12 cellular contexts compared by ENCODE assay signal in the genomic region with DNA sequence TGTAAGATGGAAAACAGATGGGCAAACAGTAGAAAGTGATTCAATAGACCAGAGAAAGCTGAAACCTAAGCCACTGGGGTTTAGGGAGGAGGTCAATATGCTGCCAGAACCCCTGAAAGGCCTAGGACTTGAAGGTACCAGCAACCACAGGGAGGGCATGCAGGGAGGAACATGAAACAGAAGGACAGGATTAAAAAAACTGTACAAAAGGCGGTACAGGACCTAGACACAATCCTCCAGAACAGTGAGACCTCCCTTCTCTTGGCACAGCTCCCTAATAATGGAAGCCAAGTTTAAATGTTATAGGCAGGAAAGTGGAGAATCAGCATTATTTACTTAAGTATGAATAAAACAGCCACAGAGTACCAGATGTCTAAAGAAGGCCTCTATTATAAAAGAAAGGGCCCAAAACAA.
DNase-seq lines count a peak whose midpoint lies in the region; ATAC-seq and TF ChIP-seq lines count a peak whose summit lies in the region.
"Had no signal": no experiment of that assay in that cellular context is flagged by ENCODE, and none has a peak within 500 bp of the region (broad histone marks: within the 10 kb centered on the region; RNA-seq: fewer than 3 reads in every experiment).

No MANE protein-coding gene starts in this region.

- H3K4me3 ChIP-seq in cardiac fibroblast (replicated peaks in 1 of 2; ENCODE audit: low read depth in 2 of 2, low read length in 2 of 2), result no peak overlapping the region
- H3K4me3 ChIP-seq: right lobe of liver, SJSA1 had no signal

- peaks cover 25% of the 10 kb centered on the region for H3K4me1 Mint-ChIP-seq in mesothelial cell of epicardium
- H3K4me1 Mint-ChIP-seq: memory B cell had no signal

- H3K4me3 Mint-ChIP-seq in mesothelial cell of epicardium, result no peak overlapping the region
- H3K4me3 Mint-ChIP-seq: memory B cell had no signal

- DNase-seq in EH (ENCODE audit: low read depth) (peak; percentile 8), NCI-H2081 (lab: John Stamatoyannopoulos, UW) (peak; percentile 83 to 92), cardiac fibroblast (ENCODE audit: low read depth in 2 of 2) (peak; percentile 34 to 43), mesothelial cell of epicardium (ENCODE audit: low spot score in 2 of 2, unreplicated experiment in 2 of 2) (no peak), germinal center (ENCODE audit: low spot score) (no peak), RPMI8226 (no peak)
- DNase-seq: Caco-2, right lobe of liver had no signal

- TF ChIP-seq CTCF in cardiac fibroblast (IDR thresholded peaks at IDR 0.05; ENCODE audit: low read depth, low read length) (no peak), mesothelial cell of epicardium (IDR thresholded peaks at IDR 0.05; ENCODE audit: unreplicated experiment) (no peak)

- peaks cover 16% of the 10 kb centered on the region for H3K36me3 Mint-ChIP-seq in mesothelial cell of epicardium

- peak overlapping the region; percentile 77 for H3K27ac Mint-ChIP-seq in mesothelial cell of epicardium

- ATAC-seq in HG02840 (IDR thresholded peaks at IDR 0.05; ENCODE audit: low FRiP score, unreplicated experiment) (no peak), esophagus mucosa (no peak)

- H3K9me3 Mint-ChIP-seq in mesothelial cell of epicardium, result no peaks in the 10 kb centered on the region
- H3K9me3 Mint-ChIP-seq: memory B cell had no signal

- no peaks in the 10 kb centered on the region for H3K27me3 Mint-ChIP-seq in mesothelial cell of epicardium (ENCODE audit: low read depth)
- H3K27me3 Mint-ChIP-seq: memory B cell had no signal

Comparison
In these comparisons a context has a peak if more than half of its experiments do, and no peak if none do; other contexts are left out.
1. DNase-seq: peak in EH (single experiment), NCI-H2081 (2 of 2) and cardiac fibroblast (2 of 2); none in mesothelial cell of epicardium (0 of 2), germinal center (single experiment) and RPMI8226 (single experiment).